In the genomic region with DNA sequence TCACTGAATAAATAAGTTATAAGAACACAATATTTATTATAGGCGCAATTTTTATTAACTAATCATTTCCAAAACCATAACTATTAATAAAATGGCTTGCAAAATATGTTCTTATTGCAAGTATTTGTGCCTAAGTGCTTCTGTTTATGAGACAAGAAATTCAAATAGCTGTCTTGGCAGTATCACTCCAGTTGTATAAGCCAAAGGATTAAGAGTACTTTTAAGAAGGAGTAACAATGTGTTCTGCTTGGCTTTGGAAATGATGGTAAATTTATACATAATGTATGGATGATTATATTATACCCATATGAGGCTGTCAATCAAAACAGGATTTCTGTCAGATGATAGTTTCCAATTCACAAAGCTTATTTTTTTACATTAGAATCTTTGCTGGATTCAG, we compare ENCODE assay signal across 18 cellular contexts.
"Had no signal": no experiment of that assay in that cellular context is flagged by ENCODE, and none has a peak within 500 bp of the region (broad histone marks: within the 10 kb centered on the region; RNA-seq: fewer than 3 reads in every experiment).

No MANE protein-coding gene starts in this region.

- H3K4me1 ChIP-seq: prostate gland, uterus had no signal

- H3K9me3 Mint-ChIP-seq: activated CD8-positive, alpha-beta T cell treated with anti-CD3 and anti-CD28 coated beads for 36 hours; activated naive CD4-positive, alpha-beta T cell treated with anti-CD3 and anti-CD28 coated beads, Interleukin-2, amount 50 U/mL, for 72 hours; central memory CD8-positive, alpha-beta T cell; mesothelial cell of epicardium; naive thymus-derived CD8-positive, alpha-beta T cell had no signal

- H3K9me3 ChIP-seq: adrenal gland, left lung, ovary, prostate gland, uterus had no signal

- DNase-seq: activated CD4-positive, alpha-beta T cell treated with anti-CD3 and anti-CD28 coated beads, Interleukin-2, amount 10 ng/mL, durations not matched to agents 24 days and 14 days; activated CD8-positive, alpha-beta T cell treated with anti-CD3 and anti-CD28 coated beads for 36 hours; activated T-cell treated with anti-CD3 and anti-CD28 coated beads, Interleukin-2, amount 50 U/mL, for 1 hour; adrenal gland; effector memory CD4-positive, alpha-beta T cell; kidney glomerular epithelial cell; left lung; naive thymus-derived CD8-positive, alpha-beta T cell; ovary; stimulated activated CD4-positive, alpha-beta T cell treated with anti-CD3 and anti-CD28 coated beads, Interleukin-4, amount 100 ng/mL, for 4 hours; stimulated activated naive CD8-positive, alpha-beta T cell treated with anti-CD3 and anti-CD28 coated beads, Interleukin-15, Interleukin-2, amounts not matched to agents 100 U/mL and 50 U/mL, for 24 hours; trophoblast cell; uterus had no signal

- H3K27ac Mint-ChIP-seq: activated CD4-positive, alpha-beta T cell treated with anti-CD3 and anti-CD28 coated beads, Interleukin-2, amount 10 ng/mL, durations not matched to agents 24 days and 14 days; activated CD8-positive, alpha-beta T cell treated with anti-CD3 and anti-CD28 coated beads for 36 hours; activated naive CD4-positive, alpha-beta T cell treated with anti-CD3 and anti-CD28 coated beads, Interleukin-2, amount 50 U/mL, for 72 hours; mesothelial cell of epicardium; naive thymus-derived CD8-positive, alpha-beta T cell had no signal

- ATAC-seq: activated CD4-positive, CD25-positive, alpha-beta regulatory T cell treated with anti-CD3 and anti-CD28 coated beads, Interleukin-2, amount 50 U/mL, for 24 hours; activated CD8-positive, alpha-beta T cell treated with anti-CD3 and anti-CD28 coated beads for 36 hours; naive thymus-derived CD8-positive, alpha-beta T cell; stimulated activated naive CD8-positive, alpha-beta T cell treated with anti-CD3 and anti-CD28 coated beads, Interleukin-15, Interleukin-2, amounts not matched to agents 100 U/mL and 50 U/mL, for 24 hours had no signal

- H3K27me3 Mint-ChIP-seq: activated CD4-positive, alpha-beta T cell treated with anti-CD3 and anti-CD28 coated beads, Interleukin-2, amount 10 ng/mL, durations not matched to agents 24 days and 14 days; activated CD8-positive, alpha-beta T cell treated with anti-CD3 and anti-CD28 coated beads for 36 hours; central memory CD8-positive, alpha-beta T cell had no signal

- H3K36me3 ChIP-seq: adrenal gland, left lung, ovary, prostate gland, uterus had no signal

- H3K27me3 ChIP-seq: adrenal gland, left lung, ovary, uterus had no signal

- H3K4me3 ChIP-seq: adrenal gland, left lung, ovary, prostate gland, uterus had no signal

- H3K27ac ChIP-seq: adrenal gland, ovary had no signal

- H3K36me3 Mint-ChIP-seq: activated naive CD4-positive, alpha-beta T cell treated with anti-CD3 and anti-CD28 coated beads, Interleukin-2, amount 50 U/mL, for 72 hours; mesothelial cell of epicardium had no signal

- H3K4me3 Mint-ChIP-seq: activated CD4-positive, alpha-beta T cell treated with anti-CD3 and anti-CD28 coated beads, Interleukin-2, amount 10 ng/mL, durations not matched to agents 24 days and 14 days; activated CD8-positive, alpha-beta T cell treated with anti-CD3 and anti-CD28 coated beads for 36 hours; central memory CD8-positive, alpha-beta T cell; mesothelial cell of epicardium; naive thymus-derived CD8-positive, alpha-beta T cell had no signal
